18 cellular contexts compared by ENCODE assay signal in the genomic region with DNA sequence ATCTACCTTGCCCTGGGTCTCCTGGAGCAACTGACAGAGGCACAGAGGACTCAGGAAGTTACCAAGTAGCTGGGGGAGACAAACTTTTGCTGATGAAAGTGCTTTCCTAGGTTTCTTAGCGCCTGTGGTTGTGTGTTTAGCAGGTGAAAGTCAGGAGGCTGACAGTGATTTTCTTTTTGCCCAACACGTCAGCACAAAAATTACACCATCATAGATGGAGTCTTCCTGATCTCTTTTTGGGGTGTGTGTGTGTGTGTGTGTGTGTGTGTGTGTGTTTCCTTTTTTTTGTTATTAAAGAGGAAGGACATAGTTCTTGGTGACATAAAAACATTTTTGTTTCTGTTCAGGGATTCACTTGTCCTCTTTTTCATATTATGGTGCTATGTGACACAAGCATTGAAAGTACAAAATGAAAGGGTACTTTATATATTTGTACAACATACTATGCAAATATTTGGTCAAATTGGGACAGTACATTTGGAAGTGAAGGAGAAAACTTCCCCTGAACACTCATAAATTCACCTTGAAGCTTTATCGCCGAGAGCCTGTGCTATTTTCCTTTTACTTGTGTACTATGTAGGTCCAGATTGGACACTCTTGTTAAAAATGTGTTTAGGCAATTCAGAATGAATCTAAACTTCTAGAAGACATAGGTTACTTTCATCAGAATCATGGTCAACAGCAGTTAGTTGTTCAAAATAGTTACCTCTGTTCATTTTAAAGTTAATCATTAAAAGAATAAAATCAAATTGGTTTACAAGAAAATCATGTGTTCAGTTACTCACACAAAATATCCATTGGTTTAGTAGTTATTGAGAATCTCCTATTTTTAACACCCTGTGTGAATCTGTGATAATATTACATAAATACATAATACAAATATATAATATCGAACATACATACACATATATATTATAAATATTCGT.
"Had no signal": no experiment of that assay in that cellular context is flagged by ENCODE, and none has a peak within 500 bp of the region (broad histone marks: within the 10 kb centered on the region; RNA-seq: fewer than 3 reads in every experiment).

No MANE protein-coding gene starts in this region.

- H3K27ac Mint-ChIP-seq: activated CD8-positive, alpha-beta memory T cell treated with anti-CD3 and anti-CD28 coated beads, Interleukin-2, amount 10 ng/mL, durations not matched to agents 7 days and 5 days; activated naive CD4-positive, alpha-beta T cell treated with anti-CD3 and anti-CD28 coated beads, Interleukin-2, amount 50 U/mL, for 24 hours; activated T-cell treated with anti-CD3 and anti-CD28 coated beads, Interleukin-2, amount 50 U/mL, for 24 hours; endodermal cell; natural killer cell; stimulated activated naive CD8-positive, alpha-beta T cell treated with anti-CD3 and anti-CD28 coated beads, Interleukin-15, amount 100 ng/mL, for 72 hours; T-cell had no signal

- H3K9me3 ChIP-seq: adrenal gland, gastrocnemius medialis, heart left ventricle, prostate gland, testis, upper lobe of left lung had no signal

- H3K4me1 ChIP-seq: adrenal gland, prostate gland, testis had no signal

- H3K9me3 Mint-ChIP-seq: activated naive CD4-positive, alpha-beta T cell treated with anti-CD3 and anti-CD28 coated beads, Interleukin-2, amount 50 U/mL, for 24 hours; activated T-cell treated with anti-CD3 and anti-CD28 coated beads, Interleukin-2, amount 50 U/mL, for 24 hours; endodermal cell; stimulated activated naive CD8-positive, alpha-beta T cell treated with anti-CD3 and anti-CD28 coated beads, Interleukin-15, amount 100 ng/mL, for 72 hours; T-cell had no signal

- H3K4me3 Mint-ChIP-seq: activated CD8-positive, alpha-beta memory T cell treated with anti-CD3 and anti-CD28 coated beads, Interleukin-2, amount 10 ng/mL, durations not matched to agents 7 days and 5 days; activated naive CD4-positive, alpha-beta T cell treated with anti-CD3 and anti-CD28 coated beads, Interleukin-2, amount 50 U/mL, for 24 hours; activated T-cell treated with anti-CD3 and anti-CD28 coated beads, Interleukin-2, amount 50 U/mL, for 24 hours; endodermal cell; natural killer cell; stimulated activated naive CD8-positive, alpha-beta T cell treated with anti-CD3 and anti-CD28 coated beads, Interleukin-15, amount 100 ng/mL, for 72 hours; T-cell had no signal

- H3K4me1 Mint-ChIP-seq: activated CD8-positive, alpha-beta memory T cell treated with anti-CD3 and anti-CD28 coated beads, Interleukin-2, amount 10 ng/mL, durations not matched to agents 7 days and 5 days; natural killer cell; stimulated activated naive CD8-positive, alpha-beta T cell treated with anti-CD3 and anti-CD28 coated beads, Interleukin-15, amount 100 ng/mL, for 72 hours; T-cell had no signal

- H3K27ac ChIP-seq: adrenal gland, gastrocnemius medialis, prostate gland, testis, upper lobe of left lung had no signal

- ATAC-seq: activated CD8-positive, alpha-beta memory T cell treated with anti-CD3 and anti-CD28 coated beads, Interleukin-2, amount 10 ng/mL, durations not matched to agents 7 days and 5 days; gastrocnemius medialis; heart left ventricle; natural killer cell; sciatic nerve; stimulated activated naive CD8-positive, alpha-beta T cell treated with anti-CD3 and anti-CD28 coated beads, Interleukin-15, amount 100 ng/mL, for 72 hours; T-cell had no signal

- DNase-seq: activated CD4-positive, alpha-beta T cell treated with anti-CD3 and anti-CD28 coated beads, Interleukin-2, amount 50 U/mL, for 48 hours; activated CD8-positive, alpha-beta memory T cell treated with anti-CD3 and anti-CD28 coated beads, Interleukin-2, amount 10 ng/mL, durations not matched to agents 7 days and 5 days; activated T-cell treated with anti-CD3 and anti-CD28 coated beads, Interleukin-2, amount 50 U/mL, for 24 hours; adrenal gland; endodermal cell; erythroblast; gastrocnemius medialis; heart left ventricle; mesenchymal stem cell; natural killer cell; occipital lobe; stimulated activated naive CD8-positive, alpha-beta T cell treated with anti-CD3 and anti-CD28 coated beads, Interleukin-15, amount 100 ng/mL, for 72 hours; T-cell; testis; upper lobe of left lung had no signal

- H3K36me3 Mint-ChIP-seq: activated CD8-positive, alpha-beta memory T cell treated with anti-CD3 and anti-CD28 coated beads, Interleukin-2, amount 10 ng/mL, durations not matched to agents 7 days and 5 days; activated naive CD4-positive, alpha-beta T cell treated with anti-CD3 and anti-CD28 coated beads, Interleukin-2, amount 50 U/mL, for 24 hours; natural killer cell; T-cell had no signal

- H3K27me3 ChIP-seq: adrenal gland, gastrocnemius medialis, heart left ventricle, testis, upper lobe of left lung had no signal

- H3K4me3 ChIP-seq: adrenal gland, gastrocnemius medialis, heart left ventricle, prostate gland, testis, upper lobe of left lung had no signal

- H3K36me3 ChIP-seq: adrenal gland, gastrocnemius medialis, heart left ventricle, prostate gland, upper lobe of left lung had no signal
